ENCODE assay signal across 8 cellular contexts in the genomic region with DNA sequence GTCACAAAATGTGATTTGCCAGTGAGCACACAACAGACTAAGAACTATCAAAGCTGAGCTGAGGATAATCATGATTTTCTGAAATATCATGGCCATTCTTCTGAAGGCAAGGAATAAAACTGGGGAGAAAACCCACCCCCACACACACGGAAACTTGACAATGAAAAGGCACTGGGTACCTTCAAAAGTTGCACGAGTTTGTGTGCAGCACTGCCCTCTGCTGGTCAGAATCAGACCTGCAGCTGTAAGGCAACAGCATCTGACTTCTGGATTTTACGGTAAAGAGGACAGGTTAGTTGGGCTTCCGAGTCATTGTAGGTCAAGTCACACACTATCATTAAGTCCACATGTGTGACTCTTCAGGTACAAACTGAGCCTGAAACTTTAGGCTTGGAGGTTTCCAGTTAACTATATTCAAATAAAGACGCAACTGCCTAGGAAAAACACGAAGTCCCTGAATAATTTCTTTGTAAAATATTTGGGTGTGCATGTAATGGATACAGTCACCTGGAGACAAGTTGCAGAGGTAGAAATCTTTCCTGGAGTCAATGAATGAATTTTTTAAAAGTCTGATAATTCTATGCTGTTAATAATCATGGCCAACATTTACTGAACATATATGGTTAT.
A peak's percentile ranks its signal among the peaks of the same experiment; 100 is the strongest.
DNase-seq lines count a peak whose midpoint lies in the region; ATAC-seq, FAIRE-seq and TF ChIP-seq lines count a peak whose summit lies in the region.

No MANE protein-coding gene starts in this region.

- no peak overlapping the region for H3K27ac Mint-ChIP-seq in WTC11

- H3K9me3 Mint-ChIP-seq in WTC11 = 0 out of 2 replicates have a peak, but pooled peaks cover 3% of the 10 kb centered on the region

- POLR2A ChIA-PET in WTC11 (lab: Charles Lee) = no interaction called here

- no peak overlapping the region for H3K4me2 ChIP-seq in keratinocyte (ENCODE audit: control insufficient read depth, extremely low read depth, insufficient read depth, low read depth, low read length)

- H3K4me3 ChIP-seq in bronchial epithelial cell (ENCODE audit: low read depth, low read length) (no peak overlapping the region), keratinocyte (ENCODE audit: control insufficient read depth in 2 of 3, extremely low read depth in 1 of 3, insufficient read depth in 2 of 3, low read depth in 1 of 3, low read length in 3 of 3) (no peak overlapping the region)

- no peaks in the 10 kb centered on the region for H3K36me3 Mint-ChIP-seq in WTC11

- CTCF ChIA-PET in WTC11 (lab: Charles Lee) = interaction anchor here (0.6 to 2.9 kb wide), 9 partner anchors 10 to 599 kb away, joined by 3 to 8 read pairs (median 3); partner anchors contain the start of gene CMYA5

- H3K36me3 ChIP-seq in bronchial epithelial cell (ENCODE audit: control insufficient read depth, insufficient read depth, low read length) (no peaks in the 10 kb centered on the region), keratinocyte (ENCODE audit: control insufficient read depth in 2 of 2, extremely low read depth in 1 of 2, insufficient read depth in 2 of 2, low read length in 2 of 2) (no peaks in the 10 kb centered on the region)

- dilution Hi-C loops in keratinocyte (cut with MboI; ENCODE audit: extremely low pct_ligation_motif_present, low sequenced_read_pairs) = no loop called here

- H3K27me3 ChIP-seq in bronchial epithelial cell (ENCODE audit: control insufficient read depth, insufficient read depth, low read length) = no peaks in the 10 kb centered on the region
- no peaks in the 10 kb centered on the region for H3K27me3 ChIP-seq in keratinocyte (ENCODE audit: control insufficient read depth, extremely low read depth, insufficient read depth, low read length)

- TF ChIP-seq CTCF in WTC11 (IDR thresholded peaks at IDR 0.05) = peak; percentile 96
- TF ChIP-seq CTCF in bronchial epithelial cell (IDR thresholded peaks at IDR 0.05; ENCODE audit: insufficient read depth, low read length, severe bottlenecking) = peak; percentile 93
- peak; percentile 85 to 99 (median 96) for TF ChIP-seq CTCF in keratinocyte (optimal IDR thresholded peaks at IDR 0.05 in 1 of 3, IDR thresholded peaks at IDR 0.05 in 1 of 3, conservative IDR thresholded peaks at IDR 0.05 in 1 of 3; ENCODE audit: extremely low read depth in 1 of 3, insufficient read depth in 2 of 3, low read length in 3 of 3)

- FAIRE-seq in bronchial epithelial cell (lab: Jason Lieb, UNC) (peak; percentile 62), keratinocyte (lab: Jason Lieb, UNC) (peak; percentile 69)

- H2AFZ ChIP-seq in keratinocyte (ENCODE audit: control insufficient read depth, low read length) = no peak overlapping the region

- H3K27me3 Mint-ChIP-seq in WTC11 (ENCODE audit: low read depth) = no peaks in the 10 kb centered on the region; the same call in 1 of the 2 replicates

- H3K27ac ChIP-seq in keratinocyte (ENCODE audit: control insufficient read depth, insufficient read depth, low read length) = no peak overlapping the region

- H3K4me1 ChIP-seq in keratinocyte (ENCODE audit: control insufficient read depth, extremely low read depth, insufficient read depth, low read length) = no peaks in the 10 kb centered on the region

- H3K9me3 ChIP-seq in keratinocyte (ENCODE audit: control insufficient read depth, low read depth, low read length) = no peaks in the 10 kb centered on the region

- no peak overlapping the region for H3K9ac ChIP-seq in keratinocyte (ENCODE audit: control insufficient read depth, extremely low read depth, insufficient read depth, low read length)

- no peaks in the 10 kb centered on the region for H3K9me1 ChIP-seq in keratinocyte (ENCODE audit: control insufficient read depth, extremely low read depth, insufficient read depth, low read length)

- H3K79me2 ChIP-seq in keratinocyte (ENCODE audit: control insufficient read depth, insufficient read depth, low read length) = no peaks in the 10 kb centered on the region

- DNase-seq in NCI-H446 (lab: John Stamatoyannopoulos, UW) (peak; percentile 29 to 80), NCI-H446 treated with DMSO at 0.1 percent for 48 hours (lab: John Stamatoyannopoulos, UW) (no peak), NCI-H128 (lab: John Stamatoyannopoulos, UW; ENCODE audit: unreplicated experiment) (peak; percentile 17), WTC11 (ENCODE audit: low spot score) (peak; percentile 88), bronchial epithelial cell (ENCODE audit: low read depth) (peak; percentile 61), keratinocyte (ENCODE audit: low read depth, low spot score) (peak; percentile 28)
- DNase-seq in stimulated activated CD4-positive, alpha-beta T cell treated with anti-CD3 and anti-CD28 coated beads, Interleukin-1b, Interleukin-23, amount 100 ng/mL, for 4 hours (ENCODE audit: low read depth in 2 of 2) = peak; percentile 75 to 81

- ATAC-seq in WTC11 (peak; percentile 72), GM19467 (IDR thresholded peaks at IDR 0.05; ENCODE audit: unreplicated experiment) (no peak)

- no peak overlapping the region for H3K4me3 Mint-ChIP-seq in WTC11

- no peaks in the 10 kb centered on the region for H4K20me1 ChIP-seq in keratinocyte (ENCODE audit: control insufficient read depth, extremely low read depth, insufficient read depth, low read length)

- H3K4me1 Mint-ChIP-seq in WTC11 = no peaks in the 10 kb centered on the region

TF ChIP-seq in WTC11, 78 proteins besides CTCF, POLR2A, EP300 and RAD21:
- TF ChIP-seq TEAD4 (CRISPR knock-in tag; IDR thresholded peaks at IDR 0.05) (no peak), NFYB (CRISPR knock-in tag; conservative IDR thresholded peaks at IDR 0.05; ENCODE audit: low read depth) (no peak), ZNF121 (CRISPR knock-in tag; IDR thresholded peaks at IDR 0.05) (0 out of 2 replicates have a peak, but pooled peaks have one; percentile 13)
